12 cellular contexts compared by ENCODE assay signal in genomic region chr1:31787261-31787660, GRCh38. TPM values are rescaled to one million over a fixed set of nuclear protein-coding genes. Genes with fewer than 3 reads are reported as not detected.
A peak's percentile ranks its signal among the peaks of the same experiment; 100 is the strongest.
DNase-seq lines count a peak whose midpoint lies in the region; ATAC-seq lines count a peak whose summit lies in the region.
"Had no signal": no experiment of that assay in that cellular context is flagged by ENCODE, and none has a peak within 500 bp of the region (broad histone marks: within the 10 kb centered on the region; RNA-seq: fewer than 3 reads in every experiment).

No MANE protein-coding gene starts in this region.

- H3K4me2 ChIP-seq in BLaER1 treated with 17β-estradiol and CSF1 and Interleukin-3, amounts not matched to agents 10 nM and 100 nM: peak overlapping the region; percentile 72 to 97 (median 95); a peak in 19 of 22 replicates

- H4K20me1 ChIP-seq in BLaER1 treated with 17β-estradiol and CSF1 and Interleukin-3, amounts not matched to agents 10 nM and 100 nM: no peaks in the 10 kb centered on the region

- H3K9me3 ChIP-seq in BLaER1 treated with 17β-estradiol and CSF1 and Interleukin-3, amounts not matched to agents 10 nM and 100 nM (replicated peaks in 1 of 11): no peaks in the 10 kb centered on the region
- H3K9me3 ChIP-seq: right atrium auricular region had no signal

- H3K36me3 Mint-ChIP-seq in activated naive CD8-positive, alpha-beta T cell treated with anti-CD3 and anti-CD28 coated beads, Interleukin-2, amount 50 U/mL, for 24 hours (ENCODE audit: low read depth): no peaks in the 10 kb centered on the region
- H3K36me3 Mint-ChIP-seq in naive B cell: no peaks in the 10 kb centered on the region
- H3K36me3 Mint-ChIP-seq: activated naive CD4-positive, alpha-beta T cell treated with anti-CD3 and anti-CD28 coated beads, Interleukin-2, amount 50 U/mL, for 72 hours had no signal

- peak overlapping the region; percentile 80 for H3K4me3 Mint-ChIP-seq in activated naive CD8-positive, alpha-beta T cell treated with anti-CD3 and anti-CD28 coated beads, Interleukin-2, amount 50 U/mL, for 24 hours
- H3K4me3 Mint-ChIP-seq in naive B cell: peak overlapping the region in 7 of 8 donors; percentile 22 to 98 (median 88)

- no peak overlapping the region for H3K27ac Mint-ChIP-seq in activated naive CD8-positive, alpha-beta T cell treated with anti-CD3 and anti-CD28 coated beads, Interleukin-2, amount 50 U/mL, for 24 hours
- peak overlapping the region in 5 of 6 donors; percentile 61 to 98 (median 96) for H3K27ac Mint-ChIP-seq in naive B cell

- no peak for ATAC-seq in activated naive CD8-positive, alpha-beta T cell treated with anti-CD3 and anti-CD28 coated beads, Interleukin-2, amount 50 U/mL, for 24 hours
- ATAC-seq in naive B cell (ENCODE audit: low read depth in 2 of 2) (no peak), GM21367 (IDR thresholded peaks at IDR 0.05; ENCODE audit: unreplicated experiment) (no peak), GM18498 (IDR thresholded peaks at IDR 0.05; ENCODE audit: unreplicated experiment) (no peak)

- H3K27me3 ChIP-seq in BLaER1 treated with 17β-estradiol and CSF1 and Interleukin-3, amounts not matched to agents 10 nM and 100 nM: no peaks in the 10 kb centered on the region
- H3K27me3 ChIP-seq: right atrium auricular region had no signal

- H3K4me1 ChIP-seq in BLaER1 treated with 17β-estradiol and CSF1 and Interleukin-3, amounts not matched to agents 10 nM and 100 nM: peaks cover 40 to 72% (median 60%) of the 10 kb centered on the region in 10 experiments

- H3K27me3 Mint-ChIP-seq in activated naive CD8-positive, alpha-beta T cell treated with anti-CD3 and anti-CD28 coated beads, Interleukin-2, amount 50 U/mL, for 24 hours: no peaks in the 10 kb centered on the region
- peaks cover 0 to 5% (median 0%) of the 10 kb centered on the region in 3 donors for H3K27me3 Mint-ChIP-seq in naive B cell

- H3K9me3 Mint-ChIP-seq in activated naive CD8-positive, alpha-beta T cell treated with anti-CD3 and anti-CD28 coated beads, Interleukin-2, amount 50 U/mL, for 24 hours: no peaks in the 10 kb centered on the region
- H3K9me3 Mint-ChIP-seq in naive B cell: no peaks in the 10 kb centered on the region
- H3K9me3 Mint-ChIP-seq: activated naive CD4-positive, alpha-beta T cell treated with anti-CD3 and anti-CD28 coated beads, Interleukin-2, amount 50 U/mL, for 72 hours had no signal

- H3K27ac ChIP-seq in BLaER1 treated with 17β-estradiol and CSF1 and Interleukin-3, amounts not matched to agents 10 nM and 100 nM: peak overlapping the region in 9 of 11 experiments; percentile 74 to 95 (median 88); a peak in 10 of 22 replicates

- H3K4me1 Mint-ChIP-seq in activated naive CD8-positive, alpha-beta T cell treated with anti-CD3 and anti-CD28 coated beads, Interleukin-2, amount 50 U/mL, for 24 hours: peaks cover 14% of the 10 kb centered on the region
- H3K4me1 Mint-ChIP-seq in naive B cell: peaks cover 49 to 63% (median 53%) of the 10 kb centered on the region in 3 donors

- H3K9ac ChIP-seq in BLaER1 treated with 17β-estradiol and CSF1 and Interleukin-3, amounts not matched to agents 10 nM and 100 nM: peak overlapping the region in 2 of 11 experiments; percentile 82 to 86; a peak in 3 of 22 replicates

- DNase-seq in D341Med (ENCODE audit: low spot score) (peak; percentile 5), naive B cell (no peak), activated gamma-delta T cell (lab: John Stamatoyannopoulos, UW) (no peak)
- DNase-seq in activated naive CD8-positive, alpha-beta T cell treated with anti-CD3 and anti-CD28 coated beads, Interleukin-2, amount 50 U/mL, for 24 hours: no peak
- no peak for DNase-seq in stimulated activated CD4-positive, alpha-beta T cell treated with anti-CD3 and anti-CD28 coated beads, Interleukin-2, amount 100 ng/mL, for 24 hours
- DNase-seq: DMS79 treated with DMSO at 0.1 percent for 48 hours, mesendoderm had no signal

- no peak overlapping the region for H3K4me3 ChIP-seq in BLaER1 treated with 17β-estradiol and CSF1 and Interleukin-3, amounts not matched to agents 10 nM and 100 nM

- no peaks in the 10 kb centered on the region for H3K36me3 ChIP-seq in BLaER1 treated with 17β-estradiol and CSF1 and Interleukin-3, amounts not matched to agents 10 nM and 100 nM
- H3K36me3 ChIP-seq: right atrium auricular region had no signal

RNA-seq across cellular contexts. Expression of gene ADGRB2, which starts 23.1 kb away (rescaled TPM):
- not detected for polyA plus RNA-seq in naive B cell (ENCODE audit: low read depth in 6 of 6)

RNA-seq across cellular contexts. Expression of gene SPOCD1, which starts 28.6 kb away (rescaled TPM):
- polyA plus RNA-seq in naive B cell (ENCODE audit: low read depth in 6 of 6): under 1 TPM in 4 of 6 donors, not detected in 2; 0.23 to 0.38 (median 0.34) TPM
